ENCODE assay signal across 8 cellular contexts in the genomic region with DNA sequence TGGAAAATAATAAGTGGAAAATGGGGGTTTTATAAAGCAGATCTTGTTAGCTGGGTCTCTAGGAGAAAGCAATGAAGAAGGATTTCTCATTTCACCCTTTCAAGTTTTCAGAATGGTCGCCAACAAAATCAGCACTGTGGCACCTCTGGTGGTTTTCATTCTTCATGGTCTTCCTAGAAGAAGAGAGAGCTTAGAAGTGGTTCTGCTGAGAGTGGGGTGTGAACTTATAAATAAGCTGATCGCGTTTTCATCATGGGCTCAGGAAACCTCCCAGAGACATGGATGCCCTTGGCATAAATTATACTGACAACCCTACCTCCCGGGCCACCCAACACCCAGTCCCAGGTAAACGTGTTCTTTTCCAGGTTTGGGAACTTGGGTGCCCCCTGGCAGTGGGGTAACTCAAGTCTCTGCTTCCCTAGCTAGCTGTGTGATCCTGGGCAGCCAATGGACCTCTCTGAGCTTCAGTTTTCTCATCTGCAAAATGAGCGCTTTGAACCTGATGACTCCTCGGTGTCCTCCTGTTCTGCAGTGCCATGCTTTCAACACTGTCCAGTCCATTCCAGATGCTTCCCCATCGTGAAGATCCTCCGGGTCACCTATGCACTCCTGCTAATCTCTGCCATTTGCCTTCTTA.
DNase-seq lines count a peak whose midpoint lies in the region; ATAC-seq and TF ChIP-seq lines count a peak whose summit lies in the region.

No MANE protein-coding gene starts in this region.

- no peaks in the 10 kb centered on the region for H4K20me1 ChIP-seq in smooth muscle cell (ENCODE audit: low read depth)

- peak overlapping the region; percentile 91 for H3K4me2 ChIP-seq in smooth muscle cell

- in situ Hi-C loops in Panc1 (cut with HindIII; ENCODE audit: low pct_unique_long_range_greater_than_20kb, low sequenced_read_pairs), result no loop called here

- H3F3A ChIP-seq in smooth muscle cell (ENCODE audit: low read depth), result no peaks in the 10 kb centered on the region

- H3K36me3 ChIP-seq in Panc1 (ENCODE audit: control insufficient read depth, insufficient read depth, low read length) (no peaks in the 10 kb centered on the region), esophagus (ENCODE audit: control insufficient read depth in 2 of 2, insufficient read depth in 2 of 2, low read length in 1 of 2) (no peaks in the 10 kb centered on the region), smooth muscle cell (ENCODE audit: low read depth) (no peaks in the 10 kb centered on the region)

- peak overlapping the region in 1 of 2 experiments; percentile 48; a peak in 3 of 4 replicates for H3K4me3 ChIP-seq in Panc1 (ENCODE audit: low read depth in 2 of 2, low read length in 2 of 2)
- H3K4me3 ChIP-seq in esophagus (ENCODE audit: low read depth in 1 of 2, low read length in 2 of 2), result peak overlapping the region; percentile 50 to 55
- peak overlapping the region; percentile 51 for H3K4me3 ChIP-seq in smooth muscle cell

- BruUV-seq in Panc1 (replicated peaks; lab: Mats Ljungman, UMichigan), result no TSS peak

- TF ChIP-seq CTCF in Panc1 (IDR thresholded peaks at IDR 0.05) (no peak), smooth muscle cell (IDR thresholded peaks at IDR 0.05; ENCODE audit: borderline replicate concordance, insufficient read depth, poor library complexity, severe bottlenecking) (no peak)

- 45 to 48% methylated on average over 9 of the region's 9 CpGs for WGBS in esophagus, 2 donors
- 67% methylated on average over 9 of the region's 9 CpGs for WGBS in smooth muscle cell (ENCODE audit: low lambda C conversion rate)

- peak overlapping the region; percentile 80 for H3K4me3 Mint-ChIP-seq in activated CD4-positive, alpha-beta T cell treated with anti-CD3 and anti-CD28 coated beads, Interleukin-2, amount 10 ng/mL, durations not matched to agents 7 days and 5 days

- no peaks in the 10 kb centered on the region for H3K79me2 ChIP-seq in smooth muscle cell (ENCODE audit: low read depth)

- DNase-seq in activated CD4-positive, alpha-beta T cell treated with anti-CD3 and anti-CD28 coated beads, Interleukin-2, amount 10 ng/mL, durations not matched to agents 7 days and 5 days, result no peak
- DNase-seq in activated CD4-positive, alpha-beta T cell treated with anti-CD3 and anti-CD28 coated beads for 1 hour, result no peak
- no peak for DNase-seq in Panc1 (ENCODE audit: low read depth, low spot score)
- DNase-seq in smooth muscle cell (lab: John Stamatoyannopoulos, UW; ENCODE audit: unreplicated experiment), result no peak
- no peak for DNase-seq in AML-193 (lab: John Stamatoyannopoulos, UW)
- DNase-seq in NCI-H82 treated with DMSO at 0.1 percent for 48 hours (lab: John Stamatoyannopoulos, UW; ENCODE audit: unreplicated experiment), result no peak

- H3K36me3 Mint-ChIP-seq in activated CD4-positive, alpha-beta T cell treated with anti-CD3 and anti-CD28 coated beads, Interleukin-2, amount 10 ng/mL, durations not matched to agents 7 days and 5 days (ENCODE audit: low read depth), result peaks cover 5% of the 10 kb centered on the region

- peak overlapping the region; percentile 81 for H3K27ac Mint-ChIP-seq in activated CD4-positive, alpha-beta T cell treated with anti-CD3 and anti-CD28 coated beads, Interleukin-2, amount 10 ng/mL, durations not matched to agents 7 days and 5 days

- H3K9ac ChIP-seq in smooth muscle cell (ENCODE audit: low read depth), result no peak overlapping the region

- POLR2A ChIA-PET in activated CD4-positive, alpha-beta T cell treated with anti-CD3 and anti-CD28 coated beads, Interleukin-2, amount 10 ng/mL, durations not matched to agents 7 days and 5 days (lab: Charles Lee), result interaction anchor here (0.6 to 0.9 kb wide), 3 partner anchors 14 to 1876 kb away, joined by 3 to 4 read pairs (median 4); no protein-coding TSS in a partner anchor
- POLR2A ChIA-PET in Panc1 (lab: Charles Lee), result no interaction called here

- CTCF ChIA-PET in activated CD4-positive, alpha-beta T cell treated with anti-CD3 and anti-CD28 coated beads, Interleukin-2, amount 10 ng/mL, durations not matched to agents 7 days and 5 days (lab: Charles Lee), result interaction anchor here (0.6 to 1.6 kb wide), 11 partner anchors 9 to 1986 kb away, joined by 3 to 4 read pairs (median 3); no protein-coding TSS in a partner anchor
- CTCF ChIA-PET in Panc1 (lab: Charles Lee), result interaction anchor here (0.5 kb wide), 1 partner anchor 95 kb away, joined by 4 read pairs; no protein-coding TSS in a partner anchor

- peaks cover 49% of the 10 kb centered on the region for H3K4me1 Mint-ChIP-seq in activated CD4-positive, alpha-beta T cell treated with anti-CD3 and anti-CD28 coated beads, Interleukin-2, amount 10 ng/mL, durations not matched to agents 7 days and 5 days

- H3K27me3 ChIP-seq in Panc1 (ENCODE audit: control insufficient read depth, insufficient read depth, low read length), result peaks cover 60% of the 10 kb centered on the region
- peaks cover 0 to 8% of the 10 kb centered on the region in 2 donors for H3K27me3 ChIP-seq in esophagus (ENCODE audit: control insufficient read depth in 1 of 2, insufficient read depth in 2 of 2, low read length in 2 of 2)
- peaks cover 63% of the 10 kb centered on the region for H3K27me3 ChIP-seq in smooth muscle cell (ENCODE audit: low read depth)

- intact Hi-C loops in Panc1 (cut with micrococcal nuclease; ENCODE audit: unreplicated experiment), result no loop called here

- no peaks in the 10 kb centered on the region for H3K4me1 ChIP-seq in Panc1 (ENCODE audit: control insufficient read depth, insufficient read depth, low read length)
- H3K4me1 ChIP-seq in esophagus (ENCODE audit: control insufficient read depth in 2 of 2, insufficient read depth in 2 of 2, low read length in 1 of 2), result peaks cover 0 to 4% of the 10 kb centered on the region in 2 donors
- peaks cover 12% of the 10 kb centered on the region for H3K4me1 ChIP-seq in smooth muscle cell (ENCODE audit: low read depth)

- H3K9me3 ChIP-seq in Panc1 (ENCODE audit: control insufficient read depth, insufficient read depth, low read depth, low read length) (no peaks in the 10 kb centered on the region), esophagus (ENCODE audit: control insufficient read depth in 2 of 2, insufficient read depth in 1 of 2, low read depth in 1 of 2, low read length in 1 of 2) (peaks cover 0 to 3% of the 10 kb centered on the region in 2 donors), smooth muscle cell (replicated peaks; ENCODE audit: low read depth) (no peaks in the 10 kb centered on the region)

- peak overlapping the region; percentile 98 for H2AFZ ChIP-seq in smooth muscle cell (ENCODE audit: low read depth)

- H3K9me3 Mint-ChIP-seq in activated CD4-positive, alpha-beta T cell treated with anti-CD3 and anti-CD28 coated beads, Interleukin-2, amount 10 ng/mL, durations not matched to agents 7 days and 5 days, result no peaks in the 10 kb centered on the region

- H3K27ac ChIP-seq in Panc1 (ENCODE audit: low read length) (no peak overlapping the region), esophagus (ENCODE audit: low read depth in 2 of 2, low read length in 1 of 2) (no peak overlapping the region), smooth muscle cell (ENCODE audit: low read depth) (no peak overlapping the region)

- peaks cover 8% of the 10 kb centered on the region for H3K27me3 Mint-ChIP-seq in activated CD4-positive, alpha-beta T cell treated with anti-CD3 and anti-CD28 coated beads, Interleukin-2, amount 10 ng/mL, durations not matched to agents 7 days and 5 days

- ATAC-seq in Panc1 (peak; percentile 28), HG02938 (IDR thresholded peaks at IDR 0.05; ENCODE audit: unreplicated experiment) (no peak)
